In genomic region chr1:16367968-16368910, GRCh38 we compare ENCODE assay signal across 8 cellular contexts. TPM values are rescaled to one million over a fixed set of nuclear protein-coding genes. Genes with fewer than 3 reads are reported as not detected.
A peak's percentile ranks its signal among the peaks of the same experiment; 100 is the strongest.
DNase-seq lines count a peak whose midpoint lies in the region; ATAC-seq lines count a peak whose summit lies in the region.

No MANE protein-coding gene starts in this region.

- peaks cover 16% of the 10 kb centered on the region for H3K36me3 Mint-ChIP-seq in activated naive CD8-positive, alpha-beta T cell treated with anti-CD3 and anti-CD28 coated beads, Interleukin-2, amount 10 ng/mL, durations not matched to agents 7 days and 5 days

- peak overlapping the region; percentile 70 for H3K27ac ChIP-seq in iPS-18a (ENCODE audit: low read length)

- H3K4me1 Mint-ChIP-seq in activated naive CD8-positive, alpha-beta T cell treated with anti-CD3 and anti-CD28 coated beads, Interleukin-2, amount 10 ng/mL, durations not matched to agents 7 days and 5 days, result peaks cover 42% of the 10 kb centered on the region
- peaks cover 45% of the 10 kb centered on the region for H3K4me1 Mint-ChIP-seq in stimulated activated naive CD8-positive, alpha-beta T cell treated with anti-CD3 and anti-CD28 coated beads, Interleukin-15, amount 100 ng/mL, for 72 hours

- peak; percentile 17 for DNase-seq in stimulated activated CD4-positive, alpha-beta T cell treated with anti-CD3 and anti-CD28 coated beads, Interleukin-4, amount 100 ng/mL, for 24 hours
- no peak for DNase-seq in stimulated activated CD4-positive, alpha-beta T cell treated with anti-CD3 and anti-CD28 coated beads, Interleukin-12 subunit alpha, Interleukin-12 subunit beta, amount 100 ng/mL, for 4 hours
- DNase-seq in activated naive CD8-positive, alpha-beta T cell treated with anti-CD3 and anti-CD28 coated beads, Interleukin-2, amount 10 ng/mL, durations not matched to agents 7 days and 5 days, result no peak
- no peak for DNase-seq in stimulated activated naive CD8-positive, alpha-beta T cell treated with anti-CD3 and anti-CD28 coated beads, Interleukin-15, amount 100 ng/mL, for 72 hours
- no peak for DNase-seq in NCI-H146 (lab: John Stamatoyannopoulos, UW)

- H3K27me3 ChIP-seq in iPS-18a (ENCODE audit: control insufficient read depth, insufficient read depth, low read length), result peaks cover 6% of the 10 kb centered on the region

- H3K27ac Mint-ChIP-seq in activated naive CD8-positive, alpha-beta T cell treated with anti-CD3 and anti-CD28 coated beads, Interleukin-2, amount 10 ng/mL, durations not matched to agents 7 days and 5 days, result peak overlapping the region; percentile 100
- H3K27ac Mint-ChIP-seq in stimulated activated naive CD8-positive, alpha-beta T cell treated with anti-CD3 and anti-CD28 coated beads, Interleukin-15, amount 100 ng/mL, for 72 hours, result peak overlapping the region; percentile 98 to 100

- peak overlapping the region; percentile 97 for H3K4me3 Mint-ChIP-seq in activated naive CD8-positive, alpha-beta T cell treated with anti-CD3 and anti-CD28 coated beads, Interleukin-2, amount 10 ng/mL, durations not matched to agents 7 days and 5 days
- peak overlapping the region; percentile 96 to 97 for H3K4me3 Mint-ChIP-seq in stimulated activated naive CD8-positive, alpha-beta T cell treated with anti-CD3 and anti-CD28 coated beads, Interleukin-15, amount 100 ng/mL, for 72 hours

- peaks cover 3% of the 10 kb centered on the region for H3K36me3 ChIP-seq in iPS-18a (ENCODE audit: control insufficient read depth, low read depth, low read length)

- H3K4me3 ChIP-seq in iPS-18a (ENCODE audit: low read length), result peak overlapping the region; percentile 89

- no peaks in the 10 kb centered on the region for H3K9me3 ChIP-seq in iPS-18a (ENCODE audit: control insufficient read depth, low read depth, low read length)

- no peaks in the 10 kb centered on the region for H3K9me3 Mint-ChIP-seq in activated naive CD8-positive, alpha-beta T cell treated with anti-CD3 and anti-CD28 coated beads, Interleukin-2, amount 10 ng/mL, durations not matched to agents 7 days and 5 days
- no peaks in the 10 kb centered on the region for H3K9me3 Mint-ChIP-seq in stimulated activated naive CD8-positive, alpha-beta T cell treated with anti-CD3 and anti-CD28 coated beads, Interleukin-15, amount 100 ng/mL, for 72 hours

- no peaks in the 10 kb centered on the region for H3K27me3 Mint-ChIP-seq in activated naive CD8-positive, alpha-beta T cell treated with anti-CD3 and anti-CD28 coated beads, Interleukin-2, amount 10 ng/mL, durations not matched to agents 7 days and 5 days
- H3K27me3 Mint-ChIP-seq in stimulated activated naive CD8-positive, alpha-beta T cell treated with anti-CD3 and anti-CD28 coated beads, Interleukin-15, amount 100 ng/mL, for 72 hours, result no peaks in the 10 kb centered on the region

- H3K9ac ChIP-seq in iPS-18a (ENCODE audit: low read length), result peak overlapping the region; percentile 94

- peaks cover 7% of the 10 kb centered on the region for H3K4me1 ChIP-seq in iPS-18a (ENCODE audit: control insufficient read depth, low read depth, low read length)

- POLR2A ChIA-PET in activated naive CD8-positive, alpha-beta T cell treated with anti-CD3 and anti-CD28 coated beads, Interleukin-2, amount 10 ng/mL, durations not matched to agents 7 days and 5 days (lab: Charles Lee), result interaction anchor here (0.9 to 4.1 kb wide), 14 partner anchors 8 to 145 kb away, joined by 3 to 20 read pairs (median 6); partner anchors contain the start of genes FBXO42 and NECAP2

- no peak for ATAC-seq in activated naive CD8-positive, alpha-beta T cell treated with anti-CD3 and anti-CD28 coated beads, Interleukin-2, amount 10 ng/mL, durations not matched to agents 7 days and 5 days (ENCODE audit: low read depth)
- no peak for ATAC-seq in stimulated activated naive CD8-positive, alpha-beta T cell treated with anti-CD3 and anti-CD28 coated beads, Interleukin-15, amount 100 ng/mL, for 72 hours
- no peak for ATAC-seq in HG02763 (IDR thresholded peaks at IDR 0.05; ENCODE audit: unreplicated experiment)
- no peak for ATAC-seq in GM18520 (IDR thresholded peaks at IDR 0.05; ENCODE audit: unreplicated experiment)

RNA-seq across cellular contexts. Expression of gene SZRD1, which starts 1.2 kb away (rescaled TPM):
- total RNA-seq in activated naive CD8-positive, alpha-beta T cell treated with anti-CD3 and anti-CD28 coated beads, Interleukin-2, amount 10 ng/mL, durations not matched to agents 7 days and 5 days, result 100 to 1,000 TPM; 126 to 147 TPM

RNA-seq across cellular contexts. Expression of gene FBXO42, which starts 16.0 kb away (rescaled TPM):
- total RNA-seq in activated naive CD8-positive, alpha-beta T cell treated with anti-CD3 and anti-CD28 coated beads, Interleukin-2, amount 10 ng/mL, durations not matched to agents 7 days and 5 days, result 10 to 100 TPM; 22.3 to 25.1 TPM
